20 cellular contexts compared by ENCODE assay signal in genomic region chr6:167782698-167783517, GRCh38.
"Had no signal": no experiment of that assay in that cellular context is flagged by ENCODE, and none has a peak within 500 bp of the region (broad histone marks: within the 10 kb centered on the region; RNA-seq: fewer than 3 reads in every experiment).

No MANE protein-coding gene starts in this region.

- H3K4me3 Mint-ChIP-seq: activated naive CD4-positive, alpha-beta T cell treated with anti-CD3 and anti-CD28 coated beads, Interleukin-2, amount 50 U/mL, for 24 hours; brain; immature natural killer cell; nephron; stimulated activated effector memory CD8-positive, alpha-beta T cell treated with anti-CD3 and anti-CD28 coated beads, Interleukin-12 subunit alpha, Interleukin-12 subunit beta, amount 100 ng/mL, for 72 hours; stimulated activated naive CD8-positive, alpha-beta T cell treated with anti-CD3 and anti-CD28 coated beads, Interleukin-15, amount 100 ng/mL, for 72 hours; T-helper 1 cell treated with Interleukin-12 subunit alpha and Interleukin-12 subunit beta and Interleukin-4 antibody, amounts not matched to agents 30 μg/mL and 1 μg/mL, for 36 hours; WTC11 had no signal

- H3K27me3 ChIP-seq: neutrophil, tibial artery had no signal

- H3K36me3 ChIP-seq: neutrophil, tibial artery had no signal

- H3K9me3 ChIP-seq: neutrophil, tibial artery had no signal

- H3K36me3 Mint-ChIP-seq: activated naive CD4-positive, alpha-beta T cell treated with anti-CD3 and anti-CD28 coated beads, Interleukin-2, amount 50 U/mL, for 24 hours; brain; immature natural killer cell; stimulated activated effector memory CD8-positive, alpha-beta T cell treated with anti-CD3 and anti-CD28 coated beads, Interleukin-12 subunit alpha, Interleukin-12 subunit beta, amount 100 ng/mL, for 72 hours; WTC11 had no signal

- ATAC-seq: esophagus mucosa; left ventricle myocardium superior; stimulated activated effector memory CD8-positive, alpha-beta T cell treated with anti-CD3 and anti-CD28 coated beads, Interleukin-12 subunit alpha, Interleukin-12 subunit beta, amount 100 ng/mL, for 72 hours; stimulated activated naive CD8-positive, alpha-beta T cell treated with anti-CD3 and anti-CD28 coated beads, Interleukin-15, amount 100 ng/mL, for 72 hours; WTC11 had no signal

- H3K27ac Mint-ChIP-seq: activated naive CD4-positive, alpha-beta T cell treated with anti-CD3 and anti-CD28 coated beads, Interleukin-2, amount 50 U/mL, for 24 hours; immature natural killer cell; nephron; stimulated activated effector memory CD8-positive, alpha-beta T cell treated with anti-CD3 and anti-CD28 coated beads, Interleukin-12 subunit alpha, Interleukin-12 subunit beta, amount 100 ng/mL, for 72 hours; stimulated activated naive CD8-positive, alpha-beta T cell treated with anti-CD3 and anti-CD28 coated beads, Interleukin-15, amount 100 ng/mL, for 72 hours; T-helper 1 cell treated with Interleukin-12 subunit alpha and Interleukin-12 subunit beta and Interleukin-4 antibody, amounts not matched to agents 30 μg/mL and 1 μg/mL, for 36 hours; WTC11 had no signal

- H3K4me3 ChIP-seq: tibial artery had no signal

- H3K4me1 ChIP-seq: tibial artery had no signal

- H3K27me3 Mint-ChIP-seq: activated naive CD4-positive, alpha-beta T cell treated with anti-CD3 and anti-CD28 coated beads, Interleukin-2, amount 50 U/mL, for 24 hours had no signal

- H3K4me1 Mint-ChIP-seq: activated naive CD4-positive, alpha-beta T cell treated with anti-CD3 and anti-CD28 coated beads, Interleukin-2, amount 50 U/mL, for 24 hours; immature natural killer cell; stimulated activated effector memory CD8-positive, alpha-beta T cell treated with anti-CD3 and anti-CD28 coated beads, Interleukin-12 subunit alpha, Interleukin-12 subunit beta, amount 100 ng/mL, for 72 hours; stimulated activated naive CD8-positive, alpha-beta T cell treated with anti-CD3 and anti-CD28 coated beads, Interleukin-15, amount 100 ng/mL, for 72 hours had no signal

- H3K9me3 Mint-ChIP-seq: activated naive CD4-positive, alpha-beta T cell treated with anti-CD3 and anti-CD28 coated beads, Interleukin-2, amount 50 U/mL, for 24 hours; immature natural killer cell; nephron; stimulated activated effector memory CD8-positive, alpha-beta T cell treated with anti-CD3 and anti-CD28 coated beads, Interleukin-12 subunit alpha, Interleukin-12 subunit beta, amount 100 ng/mL, for 72 hours; stimulated activated naive CD8-positive, alpha-beta T cell treated with anti-CD3 and anti-CD28 coated beads, Interleukin-15, amount 100 ng/mL, for 72 hours; T-helper 1 cell treated with Interleukin-12 subunit alpha and Interleukin-12 subunit beta and Interleukin-4 antibody, amounts not matched to agents 30 μg/mL and 1 μg/mL, for 36 hours; WTC11 had no signal

- H3K27ac ChIP-seq: neutrophil, tibial artery had no signal

- DNase-seq: activated gamma-delta T cell treated with Interleukin-2 at 50 U/mL for 16 hours; activated T-cell treated with anti-CD3 and anti-CD28 coated beads, Interleukin-2, amount 50 U/mL, for 1 hour; aorta; effector memory CD4-positive, alpha-beta T cell; foreskin melanocyte; immature natural killer cell; kidney glomerular epithelial cell; left ventricle myocardium superior; stimulated activated CD4-positive, alpha-beta T cell treated with anti-CD3 and anti-CD28 coated beads, Interleukin-2, amount 100 ng/mL, for 24 hours; stimulated activated naive CD8-positive, alpha-beta T cell treated with anti-CD3 and anti-CD28 coated beads, Interleukin-15, amount 100 ng/mL, for 72 hours; T1000 had no signal
